In genomic region chr9:26770821-26771220, GRCh38 we compare ENCODE assay signal across 24 cellular contexts.
"Had no signal": no experiment of that assay in that cellular context is flagged by ENCODE, and none has a peak within 500 bp of the region (broad histone marks: within the 10 kb centered on the region; RNA-seq: fewer than 3 reads in every experiment).

No MANE protein-coding gene starts in this region.

- H3K4me3 ChIP-seq: left ventricle myocardium inferior, lung, neural progenitor cell, psoas muscle, right atrium auricular region, right lobe of liver, smooth muscle cell, tibial nerve, uterus had no signal

- H3K9me3 ChIP-seq: left ventricle myocardium inferior, neutrophil, psoas muscle, right atrium auricular region, right lobe of liver, tibial nerve, uterus had no signal

- H3K36me3 ChIP-seq: left ventricle myocardium inferior, neural progenitor cell, neutrophil, right atrium auricular region, right lobe of liver, tibial nerve, uterus had no signal

- H3K9ac ChIP-seq: neural progenitor cell, parathyroid adenoma had no signal

- DNase-seq: islet precursor cell; left ventricle myocardium inferior; mesendoderm; naive B cell; natural killer cell; nephron progenitor cell; occipital lobe; psoas muscle; right lobe of liver; stimulated activated CD4-positive, alpha-beta T cell treated with anti-CD3 and anti-CD28 coated beads, Interleukin-1b, Interleukin-23, amount 100 ng/mL, for 48 hours; stimulated activated CD4-positive, alpha-beta T cell treated with anti-CD3 and anti-CD28 coated beads, Interleukin-2, amount 100 ng/mL, for 48 hours; stimulated activated CD4-positive, alpha-beta T cell treated with anti-CD3 and anti-CD28 coated beads, Interleukin-4, amount 100 ng/mL, for 4 hours; stimulated activated CD8-positive, alpha-beta memory T cell treated with anti-CD3 and anti-CD28 coated beads, Interleukin-4, amount 100 ng/mL, for 48 hours; stimulated activated naive CD4-positive, alpha-beta T cell treated with Interleukin-2 at 50 U/mL for 16 hours; stimulated activated naive CD8-positive, alpha-beta T cell treated with anti-CD3 and anti-CD28 coated beads, Interleukin-15, amount 100 ng/mL, for 72 hours; substantia nigra; uterus had no signal

- H3K27me3 ChIP-seq: neural progenitor cell, neutrophil, right atrium auricular region, right lobe of liver, tibial nerve, uterus had no signal

- H3K4me1 ChIP-seq: left ventricle myocardium inferior, neural progenitor cell, parathyroid adenoma, psoas muscle, right atrium auricular region, right lobe of liver, tibial nerve, uterus had no signal
